In genomic region chr3:12929801-12930200, GRCh38 we compare ENCODE assay signal across 20 cellular contexts.
DNase-seq lines count a peak whose midpoint lies in the region; ATAC-seq and TF ChIP-seq lines count a peak whose summit lies in the region.
"Had no signal": no experiment of that assay in that cellular context is flagged by ENCODE, and none has a peak within 500 bp of the region (broad histone marks: within the 10 kb centered on the region; RNA-seq: fewer than 3 reads in every experiment).

No MANE protein-coding gene starts in this region.

- no peaks in the 10 kb centered on the region for H3K4me1 ChIP-seq in endocrine pancreas (ENCODE audit: control insufficient read depth, insufficient read depth, low read length)
- H3K4me1 ChIP-seq: SJSA1 had no signal

- H3K36me3 ChIP-seq in endocrine pancreas (ENCODE audit: control insufficient read depth, insufficient read depth, low read length) = no peaks in the 10 kb centered on the region
- H3K36me3 ChIP-seq: SJSA1 had no signal

- peaks cover 7% of the 10 kb centered on the region for H3K4me1 Mint-ChIP-seq in T-helper 1 cell treated with Interleukin-12 subunit alpha and Interleukin-12 subunit beta and Interleukin-4 antibody, amounts not matched to agents 30 μg/mL and 1 μg/mL, for 36 hours (ENCODE audit: low read depth)
- peaks cover 3% of the 10 kb centered on the region for H3K4me1 Mint-ChIP-seq in type B pancreatic cell (ENCODE audit: unreplicated experiment)

- H3K27ac Mint-ChIP-seq in T-helper 1 cell treated with Interleukin-12 subunit alpha and Interleukin-12 subunit beta and Interleukin-4 antibody, amounts not matched to agents 30 μg/mL and 1 μg/mL, for 36 hours = peak overlapping the region; percentile 79
- H3K27ac Mint-ChIP-seq in type B pancreatic cell = peak overlapping the region; percentile 63
- H3K27ac Mint-ChIP-seq: memory B cell, nephron had no signal

- DNase-seq in T-helper 1 cell (no peak), type B pancreatic cell (ENCODE audit: extremely low spot score, unreplicated experiment) (no peak)
- peak; percentile 21 for DNase-seq in stimulated activated CD4-positive, alpha-beta T cell treated with anti-CD3 and anti-CD28 coated beads, Interleukin-1b, Interleukin-23, amount 100 ng/mL, for 48 hours
- no peak for DNase-seq in stimulated activated CD4-positive, alpha-beta T cell treated with anti-CD3 and anti-CD28 coated beads, Interleukin-4, amount 100 ng/mL, for 4 hours
- DNase-seq: aorta, DMS79 treated with DMSO at 0.1 percent for 48 hours, GM23248, NCI-H2171, T1000, tibial artery had no signal

- no peak overlapping the region for H3K4me3 ChIP-seq in endocrine pancreas (ENCODE audit: control insufficient read depth, insufficient read depth, low read length)
- H3K4me3 ChIP-seq: GM23248, SJSA1, skin epidermis, tibial artery had no signal

- TF ChIP-seq CTCF in type B pancreatic cell (conservative IDR thresholded peaks at IDR 0.05) = no peak

- H3K27me3 Mint-ChIP-seq in T-helper 1 cell treated with Interleukin-12 subunit alpha and Interleukin-12 subunit beta and Interleukin-4 antibody, amounts not matched to agents 30 μg/mL and 1 μg/mL, for 36 hours (ENCODE audit: low read depth) = no peaks in the 10 kb centered on the region
- no peaks in the 10 kb centered on the region for H3K27me3 Mint-ChIP-seq in type B pancreatic cell
- H3K27me3 Mint-ChIP-seq: memory B cell, progenitor cell of endocrine pancreas had no signal

- H3K36me3 Mint-ChIP-seq in T-helper 1 cell treated with Interleukin-12 subunit alpha and Interleukin-12 subunit beta and Interleukin-4 antibody, amounts not matched to agents 30 μg/mL and 1 μg/mL, for 36 hours (ENCODE audit: low read depth) = peaks cover 9% of the 10 kb centered on the region
- H3K36me3 Mint-ChIP-seq in type B pancreatic cell = no peaks in the 10 kb centered on the region

- peak overlapping the region; percentile 20 for H3K9ac ChIP-seq in endocrine pancreas (ENCODE audit: control insufficient read depth, insufficient read depth, low read length)
- H3K9ac ChIP-seq: GM23248 had no signal

- H3K4me3 Mint-ChIP-seq in T-helper 1 cell treated with Interleukin-12 subunit alpha and Interleukin-12 subunit beta and Interleukin-4 antibody, amounts not matched to agents 30 μg/mL and 1 μg/mL, for 36 hours = no peak overlapping the region
- no peak overlapping the region for H3K4me3 Mint-ChIP-seq in type B pancreatic cell
- H3K4me3 Mint-ChIP-seq: memory B cell, nephron had no signal

- ATAC-seq in HG02852 (IDR thresholded peaks at IDR 0.05; ENCODE audit: unreplicated experiment) = no peak
- ATAC-seq in GM18517 (IDR thresholded peaks at IDR 0.05; ENCODE audit: unreplicated experiment) = no peak
- ATAC-seq: Panc1 had no signal

- H3K27me3 ChIP-seq in endocrine pancreas (ENCODE audit: control insufficient read depth, insufficient read depth, low read length) = no peaks in the 10 kb centered on the region
- H3K27me3 ChIP-seq: SJSA1, tibial artery had no signal

- no peaks in the 10 kb centered on the region for H3K9me3 ChIP-seq in endocrine pancreas (ENCODE audit: control insufficient read depth, low read length)
- H3K9me3 ChIP-seq: SJSA1, tibial artery had no signal

- H3K9me3 Mint-ChIP-seq in T-helper 1 cell treated with Interleukin-12 subunit alpha and Interleukin-12 subunit beta and Interleukin-4 antibody, amounts not matched to agents 30 μg/mL and 1 μg/mL, for 36 hours = no peaks in the 10 kb centered on the region
- no peaks in the 10 kb centered on the region for H3K9me3 Mint-ChIP-seq in type B pancreatic cell
- H3K9me3 Mint-ChIP-seq: memory B cell, nephron had no signal
